In the genomic region with DNA sequence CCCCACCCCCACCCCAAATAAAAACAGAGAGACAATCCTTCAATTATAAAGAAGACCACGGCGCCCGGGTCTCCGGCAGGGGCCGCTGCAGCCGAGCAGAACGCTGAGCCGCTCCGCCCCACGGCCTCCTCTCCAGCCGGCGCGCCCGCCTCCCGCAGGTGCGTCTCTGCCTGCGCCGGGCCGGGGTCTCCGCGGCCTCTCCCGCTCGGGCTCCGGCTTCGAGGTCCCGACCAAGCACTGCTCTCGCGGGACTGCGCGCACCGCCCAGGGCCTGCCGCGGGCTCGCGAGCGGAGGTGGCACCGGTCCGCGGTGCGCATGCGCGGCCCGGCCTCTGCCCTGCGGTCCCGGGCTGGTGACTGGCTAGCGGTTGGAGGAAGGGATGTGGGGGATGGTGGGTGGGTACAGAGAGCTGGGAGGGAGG, we compare ENCODE assay signal across 1 cellular context.
A peak's percentile ranks its signal among the peaks of the same experiment; 100 is the strongest.
TF ChIP-seq lines count a peak whose summit lies in the region.

No MANE protein-coding gene starts in this region.

TF ChIP-seq in HepG2, 621 proteins besides CTCF, POLR2A, EP300 and RAD21 (continued from another document and continues in another):
- TF ChIP-seq BATF2 (CRISPR knock-in tag; IDR thresholded peaks at IDR 0.05) (peak; percentile 70), ZNF354B (CRISPR knock-in tag; IDR thresholded peaks at IDR 0.05) (no peak), ETS1 (CRISPR knock-in tag; IDR thresholded peaks at IDR 0.05) (no peak), ZNF775 (CRISPR knock-in tag; IDR thresholded peaks at IDR 0.05; ENCODE audit: borderline replicate concordance) (no peak), FOXO1 (CRISPR knock-in tag; IDR thresholded peaks at IDR 0.05) (peak; percentile 28; the same call in 1 of the 2 replicates), ZNF616 (CRISPR knock-in tag; IDR thresholded peaks at IDR 0.05; ENCODE audit: low read depth) (no peak), NAIF1 (CRISPR knock-in tag; IDR thresholded peaks at IDR 0.05; ENCODE audit: borderline replicate concordance) (peak; percentile 9; the same call in 1 of the 2 replicates), ZNF234 (CRISPR knock-in tag; conservative IDR thresholded peaks at IDR 0.05) (no peak), HNRNPK (IDR thresholded peaks at IDR 0.05; ENCODE audit: low read depth, low read length, poor library complexity, severe bottlenecking) (peak; percentile 99), ZNF672 (CRISPR knock-in tag; IDR thresholded peaks at IDR 0.05) (peak; percentile 19; the same call in 1 of the 2 replicates), ISL2 (CRISPR knock-in tag; IDR thresholded peaks at IDR 0.05) (0 out of 2 replicates have a peak, but pooled peaks have one; percentile 15), ZSCAN25 (CRISPR knock-in tag; IDR thresholded peaks at IDR 0.05) (peak; percentile 27; the same call in 1 of the 2 replicates), PTBP1 (IDR thresholded peaks at IDR 0.05; ENCODE audit: low read depth, low read length, poor library complexity, severe bottlenecking) (no peak), PAF1 (CRISPR knock-in tag; IDR thresholded peaks at IDR 0.05) (no peak), RBM39 (IDR thresholded peaks at IDR 0.05; ENCODE audit: low read depth, low read length, poor library complexity, severe bottlenecking) (peak; percentile 22), HOXA5 (CRISPR knock-in tag; IDR thresholded peaks at IDR 0.05) (no peak), ZFX (CRISPR knock-in tag; IDR thresholded peaks at IDR 0.05; ENCODE audit: low read depth) (peak; percentile 79), CAMTA2 (CRISPR knock-in tag; IDR thresholded peaks at IDR 0.05; ENCODE audit: borderline replicate concordance) (no peak; the same call in 1 of the 2 replicates), FOXA1 (IDR thresholded peaks at IDR 0.05) (no peak), FOXA1 (CRISPR knock-in tag; IDR thresholded peaks at IDR 0.05) (no peak; the same call in none of the 2 replicates), SALL2 (CRISPR knock-in tag; IDR thresholded peaks at IDR 0.05) (peak; percentile 57; the same call in 1 of the 2 replicates), SMARCE1 (IDR thresholded peaks at IDR 0.05; ENCODE audit: borderline replicate concordance) (no peak), NFKB2 (CRISPR knock-in tag; IDR thresholded peaks at IDR 0.05; ENCODE audit: borderline replicate concordance) (no peak), BHLHE40 (IDR thresholded peaks at IDR 0.05; ENCODE audit: low read length) (peak; percentile 7; the same call in 1 of the 2 replicates), ARNT (IDR thresholded peaks at IDR 0.05) (no peak), HMG20B (CRISPR knock-in tag; conservative IDR thresholded peaks at IDR 0.05) (no peak), IRX3 (CRISPR knock-in tag; IDR thresholded peaks at IDR 0.05; ENCODE audit: borderline replicate concordance, low read depth) (peak; percentile 10), MTA1 (CRISPR knock-in tag; IDR thresholded peaks at IDR 0.05; ENCODE audit: borderline replicate concordance) (0 out of 2 replicates have a peak, but pooled peaks have one; percentile 11), DR1 (CRISPR knock-in tag; IDR thresholded peaks at IDR 0.05) (peak; percentile 22; the same call in 1 of the 2 replicates), ZNF724P (CRISPR knock-in tag; IDR thresholded peaks at IDR 0.05; ENCODE audit: borderline replicate concordance) (peak; percentile 55; the same call in 1 of the 2 replicates), SP2 (CRISPR knock-in tag; IDR thresholded peaks at IDR 0.05) (no peak), MEIS2 (CRISPR knock-in tag; IDR thresholded peaks at IDR 0.05) (0 out of 2 replicates have a peak, but pooled peaks have one; percentile 30), NFRKB (IDR thresholded peaks at IDR 0.05) (no peak), ZNF451 (CRISPR knock-in tag; IDR thresholded peaks at IDR 0.05) (peak; percentile 29; the same call in 1 of the 2 replicates), CCDC6 (CRISPR knock-in tag; IDR thresholded peaks at IDR 0.05) (peak; percentile 80; the same call in 1 of the 2 replicates), DNMT1 (CRISPR knock-in tag; IDR thresholded peaks at IDR 0.05) (peak; percentile 30; the same call in 1 of the 2 replicates), POLR2G (IDR thresholded peaks at IDR 0.05; ENCODE audit: low read depth, low read length) (peak; percentile 81), IKZF4 (CRISPR knock-in tag; IDR thresholded peaks at IDR 0.05; ENCODE audit: borderline replicate concordance, low read depth, not compliant biosample characterization) (peak; percentile 86), ZNF629 (CRISPR knock-in tag; conservative IDR thresholded peaks at IDR 0.05) (0 out of 2 replicates have a peak, but pooled peaks have one; percentile 26), ZFY (CRISPR knock-in tag; IDR thresholded peaks at IDR 0.05) (peak; percentile 79)
- TF ChIP-seq, protein P1, sequence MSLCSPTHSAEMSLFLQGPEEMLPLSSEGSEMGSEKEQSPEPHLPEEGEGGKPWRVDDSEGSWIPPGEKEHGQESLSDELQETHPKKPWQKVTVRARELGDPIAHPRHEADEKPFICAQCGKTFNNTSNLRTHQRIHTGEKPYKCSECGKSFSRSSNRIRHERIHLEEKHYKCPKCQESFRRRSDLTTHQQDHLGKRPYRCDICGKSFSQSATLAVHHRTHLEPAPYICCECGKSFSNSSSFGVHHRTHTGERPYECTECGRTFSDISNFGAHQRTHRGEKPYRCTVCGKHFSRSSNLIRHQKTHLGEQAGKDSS (CRISPR knock-in tag; IDR thresholded peaks at IDR 0.05; ENCODE audit: borderline replicate concordance, low read depth), result peak; percentile 77; the same call in 1 of the 2 replicates
- TF ChIP-seq, protein P2, sequence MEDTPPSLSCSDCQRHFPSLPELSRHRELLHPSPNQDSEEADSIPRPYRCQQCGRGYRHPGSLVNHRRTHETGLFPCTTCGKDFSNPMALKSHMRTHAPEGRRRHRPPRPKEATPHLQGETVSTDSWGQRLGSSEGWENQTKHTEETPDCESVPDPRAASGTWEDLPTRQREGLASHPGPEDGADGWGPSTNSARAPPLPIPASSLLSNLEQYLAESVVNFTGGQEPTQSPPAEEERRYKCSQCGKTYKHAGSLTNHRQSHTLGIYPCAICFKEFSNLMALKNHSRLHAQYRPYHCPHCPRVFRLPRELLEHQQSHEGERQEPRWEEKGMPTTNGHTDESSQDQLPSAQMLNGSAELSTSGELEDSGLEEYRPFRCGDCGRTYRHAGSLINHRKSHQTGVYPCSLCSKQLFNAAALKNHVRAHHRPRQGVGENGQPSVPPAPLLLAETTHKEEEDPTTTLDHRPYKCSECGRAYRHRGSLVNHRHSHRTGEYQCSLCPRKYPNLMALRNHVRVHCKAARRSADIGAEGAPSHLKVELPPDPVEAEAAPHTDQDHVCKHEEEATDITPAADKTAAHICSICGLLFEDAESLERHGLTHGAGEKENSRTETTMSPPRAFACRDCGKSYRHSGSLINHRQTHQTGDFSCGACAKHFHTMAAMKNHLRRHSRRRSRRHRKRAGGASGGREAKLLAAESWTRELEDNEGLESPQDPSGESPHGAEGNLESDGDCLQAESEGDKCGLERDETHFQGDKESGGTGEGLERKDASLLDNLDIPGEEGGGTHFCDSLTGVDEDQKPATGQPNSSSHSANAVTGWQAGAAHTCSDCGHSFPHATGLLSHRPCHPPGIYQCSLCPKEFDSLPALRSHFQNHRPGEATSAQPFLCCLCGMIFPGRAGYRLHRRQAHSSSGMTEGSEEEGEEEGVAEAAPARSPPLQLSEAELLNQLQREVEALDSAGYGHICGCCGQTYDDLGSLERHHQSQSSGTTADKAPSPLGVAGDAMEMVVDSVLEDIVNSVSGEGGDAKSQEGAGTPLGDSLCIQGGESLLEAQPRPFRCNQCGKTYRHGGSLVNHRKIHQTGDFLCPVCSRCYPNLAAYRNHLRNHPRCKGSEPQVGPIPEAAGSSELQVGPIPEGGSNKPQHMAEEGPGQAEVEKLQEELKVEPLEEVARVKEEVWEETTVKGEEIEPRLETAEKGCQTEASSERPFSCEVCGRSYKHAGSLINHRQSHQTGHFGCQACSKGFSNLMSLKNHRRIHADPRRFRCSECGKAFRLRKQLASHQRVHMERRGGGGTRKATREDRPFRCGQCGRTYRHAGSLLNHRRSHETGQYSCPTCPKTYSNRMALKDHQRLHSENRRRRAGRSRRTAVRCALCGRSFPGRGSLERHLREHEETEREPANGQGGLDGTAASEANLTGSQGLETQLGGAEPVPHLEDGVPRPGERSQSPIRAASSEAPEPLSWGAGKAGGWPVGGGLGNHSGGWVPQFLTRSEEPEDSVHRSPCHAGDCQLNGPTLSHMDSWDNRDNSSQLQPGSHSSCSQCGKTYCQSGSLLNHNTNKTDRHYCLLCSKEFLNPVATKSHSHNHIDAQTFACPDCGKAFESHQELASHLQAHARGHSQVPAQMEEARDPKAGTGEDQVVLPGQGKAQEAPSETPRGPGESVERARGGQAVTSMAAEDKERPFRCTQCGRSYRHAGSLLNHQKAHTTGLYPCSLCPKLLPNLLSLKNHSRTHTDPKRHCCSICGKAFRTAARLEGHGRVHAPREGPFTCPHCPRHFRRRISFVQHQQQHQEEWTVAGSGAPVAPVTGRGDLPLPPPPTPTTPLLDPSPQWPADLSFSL (CRISPR knock-in tag; IDR thresholded peaks at IDR 0.05), result no peak
- TF ChIP-seq, protein P3, sequence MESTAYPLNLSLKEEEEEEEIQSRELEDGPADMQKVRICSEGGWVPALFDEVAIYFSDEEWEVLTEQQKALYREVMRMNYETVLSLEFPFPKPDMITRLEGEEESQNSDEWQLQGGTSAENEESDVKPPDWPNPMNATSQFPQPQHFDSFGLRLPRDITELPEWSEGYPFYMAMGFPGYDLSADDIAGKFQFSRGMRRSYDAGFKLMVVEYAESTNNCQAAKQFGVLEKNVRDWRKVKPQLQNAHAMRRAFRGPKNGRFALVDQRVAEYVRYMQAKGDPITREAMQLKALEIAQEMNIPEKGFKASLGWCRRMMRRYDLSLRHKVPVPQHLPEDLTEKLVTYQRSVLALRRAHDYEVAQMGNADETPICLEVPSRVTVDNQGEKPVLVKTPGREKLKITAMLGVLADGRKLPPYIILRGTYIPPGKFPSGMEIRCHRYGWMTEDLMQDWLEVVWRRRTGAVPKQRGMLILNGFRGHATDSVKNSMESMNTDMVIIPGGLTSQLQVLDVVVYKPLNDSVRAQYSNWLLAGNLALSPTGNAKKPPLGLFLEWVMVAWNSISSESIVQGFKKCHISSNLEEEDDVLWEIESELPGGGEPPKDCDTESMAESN (CRISPR knock-in tag; conservative IDR thresholded peaks at IDR 0.05), result peak; percentile 69; the same call in 1 of the 2 replicates
- TF ChIP-seq, protein P4, sequence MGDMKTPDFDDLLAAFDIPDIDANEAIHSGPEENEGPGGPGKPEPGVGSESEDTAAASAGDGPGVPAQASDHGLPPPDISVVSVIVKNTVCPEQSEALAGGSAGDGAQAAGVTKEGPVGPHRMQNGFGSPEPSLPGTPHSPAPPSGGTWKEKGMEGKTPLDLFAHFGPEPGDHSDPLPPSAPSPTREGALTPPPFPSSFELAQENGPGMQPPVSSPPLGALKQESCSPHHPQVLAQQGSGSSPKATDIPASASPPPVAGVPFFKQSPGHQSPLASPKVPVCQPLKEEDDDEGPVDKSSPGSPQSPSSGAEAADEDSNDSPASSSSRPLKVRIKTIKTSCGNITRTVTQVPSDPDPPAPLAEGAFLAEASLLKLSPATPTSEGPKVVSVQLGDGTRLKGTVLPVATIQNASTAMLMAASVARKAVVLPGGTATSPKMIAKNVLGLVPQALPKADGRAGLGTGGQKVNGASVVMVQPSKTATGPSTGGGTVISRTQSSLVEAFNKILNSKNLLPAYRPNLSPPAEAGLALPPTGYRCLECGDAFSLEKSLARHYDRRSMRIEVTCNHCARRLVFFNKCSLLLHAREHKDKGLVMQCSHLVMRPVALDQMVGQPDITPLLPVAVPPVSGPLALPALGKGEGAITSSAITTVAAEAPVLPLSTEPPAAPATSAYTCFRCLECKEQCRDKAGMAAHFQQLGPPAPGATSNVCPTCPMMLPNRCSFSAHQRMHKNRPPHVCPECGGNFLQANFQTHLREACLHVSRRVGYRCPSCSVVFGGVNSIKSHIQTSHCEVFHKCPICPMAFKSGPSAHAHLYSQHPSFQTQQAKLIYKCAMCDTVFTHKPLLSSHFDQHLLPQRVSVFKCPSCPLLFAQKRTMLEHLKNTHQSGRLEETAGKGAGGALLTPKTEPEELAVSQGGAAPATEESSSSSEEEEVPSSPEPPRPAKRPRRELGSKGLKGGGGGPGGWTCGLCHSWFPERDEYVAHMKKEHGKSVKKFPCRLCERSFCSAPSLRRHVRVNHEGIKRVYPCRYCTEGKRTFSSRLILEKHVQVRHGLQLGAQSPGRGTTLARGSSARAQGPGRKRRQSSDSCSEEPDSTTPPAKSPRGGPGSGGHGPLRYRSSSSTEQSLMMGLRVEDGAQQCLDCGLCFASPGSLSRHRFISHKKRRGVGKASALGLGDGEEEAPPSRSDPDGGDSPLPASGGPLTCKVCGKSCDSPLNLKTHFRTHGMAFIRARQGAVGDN (CRISPR knock-in tag; IDR thresholded peaks at IDR 0.05), result no peak; the same call in 1 of the 2 replicates
- TF ChIP-seq, protein P5, sequence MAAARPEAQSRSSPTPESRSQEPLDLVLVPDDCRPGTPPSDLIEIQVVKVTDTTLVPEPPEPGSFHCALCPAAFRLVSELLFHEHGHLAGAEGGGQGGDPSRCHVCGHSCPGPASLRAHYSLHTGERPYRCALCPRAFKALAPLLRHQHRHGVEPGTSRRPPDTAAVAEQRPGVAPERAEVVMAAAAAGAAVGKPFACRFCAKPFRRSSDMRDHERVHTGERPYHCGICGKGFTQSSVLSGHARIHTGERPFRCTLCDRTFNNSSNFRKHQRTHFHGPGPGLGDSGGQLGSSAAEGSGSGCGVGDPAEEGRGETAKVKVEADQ (CRISPR knock-in tag; IDR thresholded peaks at IDR 0.05; ENCODE audit: borderline replicate concordance), result peak; percentile 23; the same call in 1 of the 2 replicates
- TF ChIP-seq, protein P6, sequence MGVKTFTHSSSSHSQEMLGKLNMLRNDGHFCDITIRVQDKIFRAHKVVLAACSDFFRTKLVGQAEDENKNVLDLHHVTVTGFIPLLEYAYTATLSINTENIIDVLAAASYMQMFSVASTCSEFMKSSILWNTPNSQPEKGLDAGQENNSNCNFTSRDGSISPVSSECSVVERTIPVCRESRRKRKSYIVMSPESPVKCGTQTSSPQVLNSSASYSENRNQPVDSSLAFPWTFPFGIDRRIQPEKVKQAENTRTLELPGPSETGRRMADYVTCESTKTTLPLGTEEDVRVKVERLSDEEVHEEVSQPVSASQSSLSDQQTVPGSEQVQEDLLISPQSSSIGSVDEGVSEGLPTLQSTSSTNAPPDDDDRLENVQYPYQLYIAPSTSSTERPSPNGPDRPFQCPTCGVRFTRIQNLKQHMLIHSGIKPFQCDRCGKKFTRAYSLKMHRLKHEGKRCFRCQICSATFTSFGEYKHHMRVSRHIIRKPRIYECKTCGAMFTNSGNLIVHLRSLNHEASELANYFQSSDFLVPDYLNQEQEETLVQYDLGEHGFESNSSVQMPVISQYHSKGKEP (CRISPR knock-in tag; IDR thresholded peaks at IDR 0.05), result peak; percentile 22; the same call in 1 of the 2 replicates
